8 cellular contexts compared by ENCODE assay signal in genomic region chr4:185396724-185397402, GRCh38. TPM values are rescaled to one million over a fixed set of nuclear protein-coding genes. Genes with fewer than 3 reads are reported as not detected.
A peak's percentile ranks its signal among the peaks of the same experiment; 100 is the strongest.
DNase-seq lines count a peak whose midpoint lies in the region; ATAC-seq and TF ChIP-seq lines count a peak whose summit lies in the region.

Gene ANKRD37 (plus strand): TSS chr4:185396841. CDS start chr4:185396924, 83 bp downstream.

- CTCF ChIA-PET in A673 (lab: Charles Lee), result no interaction called here

- POLR2A ChIA-PET in A673 (lab: Charles Lee; ENCODE audit: low non-redundant PET), result no interaction called here

- DNase-seq in A673 (ENCODE audit: low spot score), result no peak
- DNase-seq in NCI-H2029 treated with DMSO at 0.1 percent for 48 hours (lab: John Stamatoyannopoulos, UW), result peak; percentile 51
- peak in 38 of 58 donors; percentile 16 to 79 (median 54) for DNase-seq in anterior cingulate cortex (lab: John Stamatoyannopoulos, UW)
- DNase-seq in iPS DF 19.7 (ENCODE audit: low read depth, low spot score), result peak; percentile 17
- DNase-seq in stimulated activated CD4-positive, alpha-beta T cell treated with anti-CD3 and anti-CD28 coated beads, Interleukin-4, amount 100 ng/mL, for 1 hour, result no peak
- no peak for DNase-seq in SKM-1 treated with dmso at 0.1 percent for 144 hours (lab: John Stamatoyannopoulos, UW; ENCODE audit: unreplicated experiment)

- no peak for TF ChIP-seq CTCF in A673 (conservative IDR thresholded peaks at IDR 0.05; ENCODE audit: low read depth, low read length)

- no peaks in the 10 kb centered on the region for H3K9me3 ChIP-seq in A673 (ENCODE audit: low read depth, low read length, poor library complexity, severe bottlenecking)

- H3K27me3 ChIP-seq in A673 (replicated peaks; ENCODE audit: insufficient read depth, low read depth, low read length, poor library complexity), result no peaks in the 10 kb centered on the region
- no peaks in the 10 kb centered on the region for H3K27me3 ChIP-seq in rectal smooth muscle tissue (ENCODE audit: control insufficient read depth, insufficient read depth, low read length)

- ATAC-seq in GM19023 (IDR thresholded peaks at IDR 0.05; ENCODE audit: unreplicated experiment), result peak; percentile 1

- H3K36me3 ChIP-seq in A673 (ENCODE audit: insufficient read depth, low read length, poor library complexity, severe bottlenecking) (no peaks in the 10 kb centered on the region), rectal smooth muscle tissue (ENCODE audit: control insufficient read depth, insufficient read depth, low read length) (peaks cover 3% of the 10 kb centered on the region)

- peaks cover 18% of the 10 kb centered on the region for H3K4me1 ChIP-seq in A673 (ENCODE audit: insufficient read depth, low read length, poor library complexity, severe bottlenecking)
- H3K4me1 ChIP-seq in rectal smooth muscle tissue (ENCODE audit: control insufficient read depth, insufficient read depth, low read length), result peaks cover 3% of the 10 kb centered on the region

- H3K27ac ChIP-seq in A673 (ENCODE audit: low read depth, low read length, poor library complexity, severe bottlenecking) (peak within 1 kb of the TSS; percentile 93), rectal smooth muscle tissue (ENCODE audit: low read depth, low read length) (peak within 1 kb of the TSS; percentile 96)

- no TSS peak for BruUV-seq in A673 (replicated peaks; lab: Mats Ljungman, UMichigan)

- intact Hi-C loops in A673 (cut with micrococcal nuclease; ENCODE audit: unreplicated experiment), result loop anchor here (5.0 kb wide), 1 partner anchor 190 kb away; the partner anchor contains the start of gene SNX25

- H3K4me3 ChIP-seq in A673 (ENCODE audit: low read depth, low read length, poor library complexity, severe bottlenecking) (peak within 1 kb of the TSS; percentile 62), rectal smooth muscle tissue (ENCODE audit: low read length) (peak within 1 kb of the TSS; percentile 82)

- H3K9ac ChIP-seq in rectal smooth muscle tissue (ENCODE audit: low read length), result peak within 1 kb of the TSS; percentile 80

RNA-seq across cellular contexts. Expression of gene ANKRD37, which starts in this region (rescaled TPM):
- total RNA-seq in A673 (2021), result 0.72 TPM in 1 of 2 replicates, not detected in the other

Comparison
In these comparisons a context has a peak if more than half of its experiments do, and no peak if none do; other contexts are left out.
1. DNase-seq: peak in NCI-H2029 treated with DMSO at 0.1 percent for 48 hours (single experiment), anterior cingulate cortex (38 of 58) and iPS DF 19.7 (single experiment); none in A673 (single experiment), stimulated activated CD4-positive, alpha-beta T cell treated with anti-CD3 and anti-CD28 coated beads, Interleukin-4, amount 100 ng/mL, for 1 hour (single experiment) and SKM-1 treated with dmso at 0.1 percent for 144 hours (single experiment).